1 cellular context compared by ENCODE assay signal in the genomic region with DNA sequence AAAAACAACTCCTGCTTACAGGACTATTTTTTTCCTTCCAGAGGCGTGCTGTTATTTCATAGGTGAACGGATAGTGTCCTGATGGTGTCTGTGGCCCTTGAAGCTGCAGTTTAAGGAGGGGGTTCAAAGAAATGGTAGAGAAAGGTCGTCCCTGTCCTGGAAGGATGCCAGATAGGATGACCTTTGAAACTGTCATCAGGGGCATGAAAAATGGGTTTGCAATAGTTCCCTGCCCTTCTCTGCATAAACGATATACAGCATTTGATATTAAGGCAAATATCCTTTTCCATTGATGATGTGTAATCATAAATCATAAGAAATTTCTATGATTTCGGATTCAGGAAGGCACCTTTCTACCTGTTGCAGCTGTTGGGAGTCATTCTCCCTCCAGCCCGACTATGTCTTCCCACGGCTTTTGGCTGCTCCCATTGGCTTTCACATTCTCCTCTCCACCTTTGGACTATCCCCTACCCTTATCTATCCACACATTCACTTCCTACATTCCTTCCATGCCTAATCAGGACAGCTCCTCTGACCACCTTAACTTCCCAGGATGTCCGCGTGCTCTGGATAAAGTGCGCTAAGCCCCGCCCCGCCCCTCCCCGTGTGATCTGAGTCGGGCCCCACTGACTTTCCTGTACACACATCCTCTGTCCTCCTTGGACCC.
TF ChIP-seq lines count a peak whose summit lies in the region.

No MANE protein-coding gene starts in this region.

TF ChIP-seq in HepG2, 621 proteins besides CTCF, POLR2A, EP300 and RAD21 (continued from another document and continues in another):
- TF ChIP-seq ZNF557 (CRISPR knock-in tag; IDR thresholded peaks at IDR 0.05) (0 out of 2 replicates have a peak, but pooled peaks have one; percentile 68), SOX6 (IDR thresholded peaks at IDR 0.05) (no peak), SOX6 (CRISPR knock-in tag; IDR thresholded peaks at IDR 0.05) (peak; percentile 56), PRMT3 (CRISPR knock-in tag; IDR thresholded peaks at IDR 0.05; ENCODE audit: borderline replicate concordance, low read depth) (no peak), SALL2 (CRISPR knock-in tag; IDR thresholded peaks at IDR 0.05) (peak; percentile 73; the same call in 1 of the 2 replicates), FOXA1 (IDR thresholded peaks at IDR 0.05) (no peak), FOXA1 (CRISPR knock-in tag; IDR thresholded peaks at IDR 0.05) (no peak), MIXL1 (CRISPR knock-in tag; IDR thresholded peaks at IDR 0.05) (no peak), ZNF749 (CRISPR knock-in tag; IDR thresholded peaks at IDR 0.05; ENCODE audit: borderline replicate concordance) (no peak), SPEN (CRISPR knock-in tag; IDR thresholded peaks at IDR 0.05; ENCODE audit: low read depth) (peak; percentile 23; the same call in 1 of the 2 replicates), ZFAT (CRISPR knock-in tag; conservative IDR thresholded peaks at IDR 0.05) (no peak), MLLT10 (CRISPR knock-in tag; IDR thresholded peaks at IDR 0.05) (no peak), ZNF660 (CRISPR knock-in tag; IDR thresholded peaks at IDR 0.05; ENCODE audit: borderline replicate concordance, low read depth) (no peak), ZFP41 (CRISPR knock-in tag; IDR thresholded peaks at IDR 0.05; ENCODE audit: borderline replicate concordance) (no peak), ZFP90 (CRISPR knock-in tag; IDR thresholded peaks at IDR 0.05; ENCODE audit: borderline replicate concordance) (no peak), NFYC (CRISPR knock-in tag; IDR thresholded peaks at IDR 0.05) (peak; percentile 40; the same call in 1 of the 2 replicates), ZNF678 (CRISPR knock-in tag; IDR thresholded peaks at IDR 0.05) (no peak), TBX2 (CRISPR knock-in tag; IDR thresholded peaks at IDR 0.05; ENCODE audit: borderline replicate concordance) (peak; percentile 73; the same call in 1 of the 2 replicates), NKX3-1 (CRISPR knock-in tag; IDR thresholded peaks at IDR 0.05) (no peak), CENPT (CRISPR knock-in tag; IDR thresholded peaks at IDR 0.05; ENCODE audit: low read depth) (no peak), RBM22 (optimal IDR thresholded peaks at IDR 0.05; ENCODE audit: low read length) (no peak), BCL6 (CRISPR knock-in tag; IDR thresholded peaks at IDR 0.05) (no peak), ZFP1 (CRISPR knock-in tag; IDR thresholded peaks at IDR 0.05) (no peak), HES4 (CRISPR knock-in tag; IDR thresholded peaks at IDR 0.05; ENCODE audit: borderline replicate concordance) (no peak), ZNF383 (CRISPR knock-in tag; IDR thresholded peaks at IDR 0.05; ENCODE audit: borderline replicate concordance) (no peak), ATF7 (IDR thresholded peaks at IDR 0.05) (no peak), ATF7 (CRISPR knock-in tag; IDR thresholded peaks at IDR 0.05) (no peak), ZNF253 (CRISPR knock-in tag; IDR thresholded peaks at IDR 0.05; ENCODE audit: borderline replicate concordance) (no peak), CBX2 (IDR thresholded peaks at IDR 0.05; ENCODE audit: low read depth, low read length) (no peak), CBX2 (CRISPR knock-in tag; IDR thresholded peaks at IDR 0.05; ENCODE audit: low read depth) (no peak), ADNP (CRISPR knock-in tag; IDR thresholded peaks at IDR 0.05) (no peak), ZNF83 (CRISPR knock-in tag; IDR thresholded peaks at IDR 0.05; ENCODE audit: borderline replicate concordance) (no peak), HMG20A (CRISPR knock-in tag; IDR thresholded peaks at IDR 0.05; ENCODE audit: borderline replicate concordance) (no peak), ZNF709 (CRISPR knock-in tag; IDR thresholded peaks at IDR 0.05) (no peak), PHB2 (IDR thresholded peaks at IDR 0.05; ENCODE audit: partially characterized antibody) (no peak), SAFB2 (CRISPR knock-in tag; IDR thresholded peaks at IDR 0.05; ENCODE audit: borderline replicate concordance, low read depth) (no peak), ZNF724P (CRISPR knock-in tag; IDR thresholded peaks at IDR 0.05; ENCODE audit: borderline replicate concordance) (no peak), PCBP1 (IDR thresholded peaks at IDR 0.05; ENCODE audit: borderline replicate concordance, low read depth, low read length) (no peak), SMAD1 (CRISPR knock-in tag; IDR thresholded peaks at IDR 0.05; ENCODE audit: borderline replicate concordance, low read depth) (no peak), SRF (IDR thresholded peaks at IDR 0.05; ENCODE audit: low read depth, low read length) (peak; percentile 70; the same call in 1 of the 2 replicates)
- TF ChIP-seq, protein P1, sequence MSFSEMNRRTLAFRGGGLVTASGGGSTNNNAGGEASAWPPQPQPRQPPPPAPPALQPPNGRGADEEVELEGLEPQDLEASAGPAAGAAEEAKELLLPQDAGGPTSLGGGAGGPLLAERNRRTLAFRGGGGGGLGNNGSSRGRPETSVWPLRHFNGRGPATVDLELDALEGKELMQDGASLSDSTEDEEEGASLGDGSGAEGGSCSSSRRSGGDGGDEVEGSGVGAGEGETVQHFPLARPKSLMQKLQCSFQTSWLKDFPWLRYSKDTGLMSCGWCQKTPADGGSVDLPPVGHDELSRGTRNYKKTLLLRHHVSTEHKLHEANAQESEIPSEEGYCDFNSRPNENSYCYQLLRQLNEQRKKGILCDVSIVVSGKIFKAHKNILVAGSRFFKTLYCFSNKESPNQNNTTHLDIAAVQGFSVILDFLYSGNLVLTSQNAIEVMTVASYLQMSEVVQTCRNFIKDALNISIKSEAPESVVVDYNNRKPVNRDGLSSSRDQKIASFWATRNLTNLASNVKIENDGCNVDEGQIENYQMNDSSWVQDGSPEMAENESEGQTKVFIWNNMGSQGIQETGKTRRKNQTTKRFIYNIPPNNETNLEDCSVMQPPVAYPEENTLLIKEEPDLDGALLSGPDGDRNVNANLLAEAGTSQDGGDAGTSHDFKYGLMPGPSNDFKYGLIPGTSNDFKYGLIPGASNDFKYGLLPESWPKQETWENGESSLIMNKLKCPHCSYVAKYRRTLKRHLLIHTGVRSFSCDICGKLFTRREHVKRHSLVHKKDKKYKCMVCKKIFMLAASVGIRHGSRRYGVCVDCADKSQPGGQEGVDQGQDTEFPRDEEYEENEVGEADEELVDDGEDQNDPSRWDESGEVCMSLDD (CRISPR knock-in tag; IDR thresholded peaks at IDR 0.05; ENCODE audit: borderline replicate concordance): no peak
- TF ChIP-seq, protein P2, sequence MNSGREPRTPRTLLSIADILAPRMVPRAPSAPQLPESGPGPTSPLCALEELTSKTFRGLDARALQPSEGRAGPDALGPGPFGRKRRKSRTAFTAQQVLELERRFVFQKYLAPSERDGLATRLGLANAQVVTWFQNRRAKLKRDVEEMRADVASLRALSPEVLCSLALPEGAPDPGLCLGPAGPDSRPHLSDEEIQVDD (CRISPR knock-in tag; IDR thresholded peaks at IDR 0.05; ENCODE audit: borderline replicate concordance): no peak
- TF ChIP-seq, protein P3, sequence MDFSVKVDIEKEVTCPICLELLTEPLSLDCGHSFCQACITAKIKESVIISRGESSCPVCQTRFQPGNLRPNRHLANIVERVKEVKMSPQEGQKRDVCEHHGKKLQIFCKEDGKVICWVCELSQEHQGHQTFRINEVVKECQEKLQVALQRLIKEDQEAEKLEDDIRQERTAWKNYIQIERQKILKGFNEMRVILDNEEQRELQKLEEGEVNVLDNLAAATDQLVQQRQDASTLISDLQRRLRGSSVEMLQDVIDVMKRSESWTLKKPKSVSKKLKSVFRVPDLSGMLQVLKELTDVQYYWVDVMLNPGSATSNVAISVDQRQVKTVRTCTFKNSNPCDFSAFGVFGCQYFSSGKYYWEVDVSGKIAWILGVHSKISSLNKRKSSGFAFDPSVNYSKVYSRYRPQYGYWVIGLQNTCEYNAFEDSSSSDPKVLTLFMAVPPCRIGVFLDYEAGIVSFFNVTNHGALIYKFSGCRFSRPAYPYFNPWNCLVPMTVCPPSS (IDR thresholded peaks at IDR 0.05): no peak
- TF ChIP-seq, protein P4, sequence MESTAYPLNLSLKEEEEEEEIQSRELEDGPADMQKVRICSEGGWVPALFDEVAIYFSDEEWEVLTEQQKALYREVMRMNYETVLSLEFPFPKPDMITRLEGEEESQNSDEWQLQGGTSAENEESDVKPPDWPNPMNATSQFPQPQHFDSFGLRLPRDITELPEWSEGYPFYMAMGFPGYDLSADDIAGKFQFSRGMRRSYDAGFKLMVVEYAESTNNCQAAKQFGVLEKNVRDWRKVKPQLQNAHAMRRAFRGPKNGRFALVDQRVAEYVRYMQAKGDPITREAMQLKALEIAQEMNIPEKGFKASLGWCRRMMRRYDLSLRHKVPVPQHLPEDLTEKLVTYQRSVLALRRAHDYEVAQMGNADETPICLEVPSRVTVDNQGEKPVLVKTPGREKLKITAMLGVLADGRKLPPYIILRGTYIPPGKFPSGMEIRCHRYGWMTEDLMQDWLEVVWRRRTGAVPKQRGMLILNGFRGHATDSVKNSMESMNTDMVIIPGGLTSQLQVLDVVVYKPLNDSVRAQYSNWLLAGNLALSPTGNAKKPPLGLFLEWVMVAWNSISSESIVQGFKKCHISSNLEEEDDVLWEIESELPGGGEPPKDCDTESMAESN (CRISPR knock-in tag; conservative IDR thresholded peaks at IDR 0.05): no peak
- TF ChIP-seq, protein P5, sequence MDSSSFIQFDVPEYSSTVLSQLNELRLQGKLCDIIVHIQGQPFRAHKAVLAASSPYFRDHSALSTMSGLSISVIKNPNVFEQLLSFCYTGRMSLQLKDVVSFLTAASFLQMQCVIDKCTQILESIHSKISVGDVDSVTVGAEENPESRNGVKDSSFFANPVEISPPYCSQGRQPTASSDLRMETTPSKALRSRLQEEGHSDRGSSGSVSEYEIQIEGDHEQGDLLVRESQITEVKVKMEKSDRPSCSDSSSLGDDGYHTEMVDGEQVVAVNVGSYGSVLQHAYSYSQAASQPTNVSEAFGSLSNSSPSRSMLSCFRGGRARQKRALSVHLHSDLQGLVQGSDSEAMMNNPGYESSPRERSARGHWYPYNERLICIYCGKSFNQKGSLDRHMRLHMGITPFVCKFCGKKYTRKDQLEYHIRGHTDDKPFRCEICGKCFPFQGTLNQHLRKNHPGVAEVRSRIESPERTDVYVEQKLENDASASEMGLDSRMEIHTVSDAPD (CRISPR knock-in tag; IDR thresholded peaks at IDR 0.05): no peak
- TF ChIP-seq, protein P6, sequence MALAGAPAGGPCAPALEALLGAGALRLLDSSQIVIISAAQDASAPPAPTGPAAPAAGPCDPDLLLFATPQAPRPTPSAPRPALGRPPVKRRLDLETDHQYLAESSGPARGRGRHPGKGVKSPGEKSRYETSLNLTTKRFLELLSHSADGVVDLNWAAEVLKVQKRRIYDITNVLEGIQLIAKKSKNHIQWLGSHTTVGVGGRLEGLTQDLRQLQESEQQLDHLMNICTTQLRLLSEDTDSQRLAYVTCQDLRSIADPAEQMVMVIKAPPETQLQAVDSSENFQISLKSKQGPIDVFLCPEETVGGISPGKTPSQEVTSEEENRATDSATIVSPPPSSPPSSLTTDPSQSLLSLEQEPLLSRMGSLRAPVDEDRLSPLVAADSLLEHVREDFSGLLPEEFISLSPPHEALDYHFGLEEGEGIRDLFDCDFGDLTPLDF (CRISPR knock-in tag; IDR thresholded peaks at IDR 0.05): no peak
- TF ChIP-seq, protein P7, sequence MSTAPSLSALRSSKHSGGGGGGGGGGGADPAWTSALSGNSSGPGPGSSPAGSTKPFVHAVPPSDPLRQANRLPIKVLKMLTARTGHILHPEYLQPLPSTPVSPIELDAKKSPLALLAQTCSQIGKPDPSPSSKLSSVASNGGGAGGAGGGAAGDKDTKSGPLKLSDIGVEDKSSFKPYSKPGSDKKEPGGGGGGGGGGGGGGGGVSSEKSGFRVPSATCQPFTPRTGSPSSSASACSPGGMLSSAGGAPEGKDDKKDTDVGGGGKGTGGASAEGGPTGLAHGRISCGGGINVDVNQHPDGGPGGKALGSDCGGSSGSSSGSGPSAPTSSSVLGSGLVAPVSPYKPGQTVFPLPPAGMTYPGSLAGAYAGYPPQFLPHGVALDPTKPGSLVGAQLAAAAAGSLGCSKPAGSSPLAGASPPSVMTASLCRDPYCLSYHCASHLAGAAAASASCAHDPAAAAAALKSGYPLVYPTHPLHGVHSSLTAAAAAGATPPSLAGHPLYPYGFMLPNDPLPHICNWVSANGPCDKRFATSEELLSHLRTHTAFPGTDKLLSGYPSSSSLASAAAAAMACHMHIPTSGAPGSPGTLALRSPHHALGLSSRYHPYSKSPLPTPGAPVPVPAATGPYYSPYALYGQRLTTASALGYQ (CRISPR knock-in tag; IDR thresholded peaks at IDR 0.05): 0 out of 2 replicates have a peak, but pooled peaks have one; percentile 47
- TF ChIP-seq, protein P8, sequence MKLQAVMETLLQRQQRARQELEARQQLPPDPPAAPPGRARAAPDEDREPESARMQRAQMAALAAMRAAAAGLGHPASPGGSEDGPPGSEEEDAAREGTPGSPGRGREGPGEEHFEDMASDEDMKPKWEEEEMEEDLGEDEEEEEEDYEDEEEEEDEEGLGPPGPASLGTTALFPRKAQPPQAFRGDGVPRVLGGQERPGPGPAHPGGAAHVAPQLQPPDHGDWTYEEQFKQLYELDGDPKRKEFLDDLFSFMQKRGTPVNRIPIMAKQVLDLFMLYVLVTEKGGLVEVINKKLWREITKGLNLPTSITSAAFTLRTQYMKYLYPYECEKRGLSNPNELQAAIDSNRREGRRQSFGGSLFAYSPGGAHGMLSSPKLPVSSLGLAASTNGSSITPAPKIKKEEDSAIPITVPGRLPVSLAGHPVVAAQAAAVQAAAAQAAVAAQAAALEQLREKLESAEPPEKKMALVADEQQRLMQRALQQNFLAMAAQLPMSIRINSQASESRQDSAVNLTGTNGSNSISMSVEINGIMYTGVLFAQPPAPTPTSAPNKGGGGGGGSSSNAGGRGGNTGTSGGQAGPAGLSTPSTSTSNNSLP (IDR thresholded peaks at IDR 0.05; ENCODE audit: low read depth, low read length): 0 out of 2 replicates have a peak, but pooled peaks have one; percentile 25
- TF ChIP-seq, protein P9, sequence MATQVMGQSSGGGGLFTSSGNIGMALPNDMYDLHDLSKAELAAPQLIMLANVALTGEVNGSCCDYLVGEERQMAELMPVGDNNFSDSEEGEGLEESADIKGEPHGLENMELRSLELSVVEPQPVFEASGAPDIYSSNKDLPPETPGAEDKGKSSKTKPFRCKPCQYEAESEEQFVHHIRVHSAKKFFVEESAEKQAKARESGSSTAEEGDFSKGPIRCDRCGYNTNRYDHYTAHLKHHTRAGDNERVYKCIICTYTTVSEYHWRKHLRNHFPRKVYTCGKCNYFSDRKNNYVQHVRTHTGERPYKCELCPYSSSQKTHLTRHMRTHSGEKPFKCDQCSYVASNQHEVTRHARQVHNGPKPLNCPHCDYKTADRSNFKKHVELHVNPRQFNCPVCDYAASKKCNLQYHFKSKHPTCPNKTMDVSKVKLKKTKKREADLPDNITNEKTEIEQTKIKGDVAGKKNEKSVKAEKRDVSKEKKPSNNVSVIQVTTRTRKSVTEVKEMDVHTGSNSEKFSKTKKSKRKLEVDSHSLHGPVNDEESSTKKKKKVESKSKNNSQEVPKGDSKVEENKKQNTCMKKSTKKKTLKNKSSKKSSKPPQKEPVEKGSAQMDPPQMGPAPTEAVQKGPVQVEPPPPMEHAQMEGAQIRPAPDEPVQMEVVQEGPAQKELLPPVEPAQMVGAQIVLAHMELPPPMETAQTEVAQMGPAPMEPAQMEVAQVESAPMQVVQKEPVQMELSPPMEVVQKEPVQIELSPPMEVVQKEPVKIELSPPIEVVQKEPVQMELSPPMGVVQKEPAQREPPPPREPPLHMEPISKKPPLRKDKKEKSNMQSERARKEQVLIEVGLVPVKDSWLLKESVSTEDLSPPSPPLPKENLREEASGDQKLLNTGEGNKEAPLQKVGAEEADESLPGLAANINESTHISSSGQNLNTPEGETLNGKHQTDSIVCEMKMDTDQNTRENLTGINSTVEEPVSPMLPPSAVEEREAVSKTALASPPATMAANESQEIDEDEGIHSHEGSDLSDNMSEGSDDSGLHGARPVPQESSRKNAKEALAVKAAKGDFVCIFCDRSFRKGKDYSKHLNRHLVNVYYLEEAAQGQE (IDR thresholded peaks at IDR 0.05; ENCODE audit: borderline replicate concordance in 1 of 2, low read depth in 1 of 2, low read length in 2 of 2): no peak
